8 cellular contexts compared by ENCODE assay signal in genomic region chr19:38877781-38878574, GRCh38. TPM values are rescaled to one million over a fixed set of nuclear protein-coding genes. Genes with fewer than 3 reads are reported as not detected.
DNase-seq lines count a peak whose midpoint lies in the region; ATAC-seq and TF ChIP-seq lines count a peak whose summit lies in the region.

TSS of gene RINL (minus strand) at chr19:38878275. CDS start at chr19:38876742, 1,533 bp downstream.

- no peak within 1 kb of the TSS for H2AFZ ChIP-seq in OCI-LY1 (ENCODE audit: low read length)

- H3K4me3 ChIP-seq in OCI-LY1 (ENCODE audit: low read depth, low read length, poor library complexity, severe bottlenecking) (peak within 1 kb of the TSS; percentile 68), left ventricle myocardium inferior (no peak within 1 kb of the TSS)

- H3K4me3 Mint-ChIP-seq in Calu3 (ENCODE audit: low read depth, unreplicated experiment) = no peak within 1 kb of the TSS

- H3K27ac ChIP-seq in OCI-LY1 (ENCODE audit: low read depth, low read length, poor library complexity, severe bottlenecking) = peak within 1 kb of the TSS; percentile 95
- H3K27ac ChIP-seq in left ventricle myocardium inferior (replicated peaks) = peak within 1 kb of the TSS; percentile 58

- no peaks in the 10 kb centered on the region for H4K20me1 ChIP-seq in OCI-LY1 (ENCODE audit: insufficient read depth, low read length)

- no peaks in the 10 kb centered on the region for H3K27me3 Mint-ChIP-seq in Calu3 (ENCODE audit: unreplicated experiment)

- peak; percentile 74 for ATAC-seq in HG03108 (IDR thresholded peaks at IDR 0.05; ENCODE audit: unreplicated experiment)

- peak within 1 kb of the TSS; percentile 92 for H3K9ac ChIP-seq in OCI-LY1 (ENCODE audit: low read length)

- H3K27me3 ChIP-seq in OCI-LY1 (ENCODE audit: insufficient read depth, low read length) = no peaks in the 10 kb centered on the region
- H3K27me3 ChIP-seq in left ventricle myocardium inferior (ENCODE audit: low read depth) = no peaks in the 10 kb centered on the region

- CTCF ChIA-PET in Calu3 (lab: Charles Lee) = interaction anchor here (0.6 to 1.9 kb wide), 4 partner anchors 8 to 53 kb away, joined by 3 to 5 read pairs (median 4); partner anchors contain the start of genes MRPS12 and SARS2

- H3K36me3 ChIP-seq in OCI-LY1 (ENCODE audit: insufficient read depth, low read length) (no peaks in the 10 kb centered on the region), left ventricle myocardium inferior (peaks cover 41% of the 10 kb centered on the region)

- DNase-seq in Calu3 (peak; percentile 27), activated T-cell treated with anti-CD3 and anti-CD28 coated beads for 4 hours (peak; percentile 51), left ventricle myocardium inferior (no peak), ecto neural progenitor cell (ENCODE audit: low spot score) (no peak), ACHN (no peak)
- peak; percentile 68 for DNase-seq in stimulated activated CD4-positive, alpha-beta T cell treated with anti-CD3 and anti-CD28 coated beads, Interleukin-1b, Interleukin-23, amount 100 ng/mL, for 48 hours

- no peak for TF ChIP-seq CTCF in Calu3 (IDR thresholded peaks at IDR 0.05; ENCODE audit: unreplicated experiment)
- no peak for TF ChIP-seq CTCF in OCI-LY1 (IDR thresholded peaks at IDR 0.05; ENCODE audit: low read length)
- TF ChIP-seq CTCF in left ventricle myocardium inferior (IDR thresholded peaks at IDR 0.05; ENCODE audit: borderline replicate concordance) = no peak

- H3K36me3 Mint-ChIP-seq in Calu3 (ENCODE audit: insufficient read depth, unreplicated experiment) = peaks cover 19% of the 10 kb centered on the region

- in situ Hi-C loops in ACHN (cut with HindIII; ENCODE audit: low pct_ligation_motif_present, low pct_unique_long_range_greater_than_20kb, low sequenced_read_pairs) = no loop called here

- H3K4me1 ChIP-seq in OCI-LY1 (ENCODE audit: insufficient read depth, low read length, severe bottlenecking) (peaks cover 30% of the 10 kb centered on the region), left ventricle myocardium inferior (peaks cover 17% of the 10 kb centered on the region)

- intact Hi-C loops in Calu3 (cut with micrococcal nuclease; ENCODE audit: unreplicated experiment) (no loop called here), left ventricle myocardium inferior (cut with micrococcal nuclease) (no loop called here)

- peaks cover 8% of the 10 kb centered on the region for H3K4me1 Mint-ChIP-seq in Calu3 (ENCODE audit: low read depth, unreplicated experiment)

- H3K9me3 Mint-ChIP-seq in Calu3 (ENCODE audit: low read depth, unreplicated experiment) = no peaks in the 10 kb centered on the region

- no peak within 1 kb of the TSS for H3K27ac Mint-ChIP-seq in Calu3 (ENCODE audit: unreplicated experiment)

- BruUV-seq in Calu3 (replicated peaks; lab: Mats Ljungman, UMichigan) = no TSS peak

- peaks cover 4% of the 10 kb centered on the region for H3F3A ChIP-seq in OCI-LY1 (ENCODE audit: insufficient read depth, low read length)

- no peaks in the 10 kb centered on the region for H3K9me3 ChIP-seq in OCI-LY1 (ENCODE audit: low read length)
- no peaks in the 10 kb centered on the region for H3K9me3 ChIP-seq in left ventricle myocardium inferior (replicated peaks)

- H3K4me2 ChIP-seq in OCI-LY1 (ENCODE audit: low read length) = peak within 1 kb of the TSS; percentile 90

- no peaks in the 10 kb centered on the region for H3K79me2 ChIP-seq in OCI-LY1 (ENCODE audit: insufficient read depth, low read length)

- no peaks in the 10 kb centered on the region for H3K9me2 ChIP-seq in OCI-LY1 (ENCODE audit: low read depth, low read length)

RNA-seq across cellular contexts. Expression of gene RINL, which starts in this region (rescaled TPM):
- total RNA-seq in Calu3 (2022) = 4.1 TPM in 2 replicates
- 3.7 TPM for total RNA-seq in left ventricle myocardium inferior

Comparison
In these comparisons a context has a peak if more than half of its experiments do, and no peak if none do; other contexts are left out.
1. DNase-seq: peak in Calu3 (single experiment), activated T-cell treated with anti-CD3 and anti-CD28 coated beads for 4 hours (single experiment) and stimulated activated CD4-positive, alpha-beta T cell treated with anti-CD3 and anti-CD28 coated beads, Interleukin-1b, Interleukin-23, amount 100 ng/mL, for 48 hours (single experiment); none in left ventricle myocardium inferior (single experiment), ecto neural progenitor cell (single experiment) and ACHN (single experiment).